ENCODE assay signal across 1 cellular context in the genomic region with DNA sequence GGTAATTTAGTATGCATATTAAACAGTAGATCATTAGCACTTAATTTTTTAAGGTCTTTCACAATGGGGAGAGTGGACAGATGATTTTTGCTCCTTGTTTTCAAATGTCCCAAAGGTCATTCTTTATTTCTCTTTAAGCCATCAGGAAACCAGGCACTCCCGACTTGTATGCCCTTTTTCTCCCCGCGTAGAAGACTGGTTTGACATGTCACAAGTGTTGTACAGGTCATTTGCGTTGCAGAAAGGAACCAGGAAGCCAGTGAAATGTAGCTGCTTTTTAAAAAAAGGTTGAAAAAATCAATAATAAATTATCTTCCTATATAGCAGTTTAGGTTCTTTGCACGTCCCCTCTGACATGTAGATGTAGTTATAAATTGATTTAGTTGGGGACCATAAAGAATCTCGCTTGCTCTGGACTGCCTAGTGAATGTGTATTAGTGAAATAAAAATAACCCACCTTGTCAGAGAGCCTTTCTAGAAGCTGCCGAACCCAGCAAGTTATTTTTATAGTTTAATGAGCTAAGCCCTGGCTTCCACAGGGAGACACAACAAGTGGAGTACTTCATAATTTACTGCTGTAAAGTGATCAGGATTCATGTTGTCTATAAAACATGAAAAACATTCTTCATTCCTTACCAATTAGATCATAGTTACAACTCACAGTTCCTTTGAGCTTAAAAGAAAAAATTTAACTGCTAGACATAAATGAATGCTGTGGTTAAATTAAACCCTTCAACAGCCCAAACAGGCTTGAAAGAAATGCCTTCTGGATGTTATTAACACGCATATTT.
TF ChIP-seq lines count a peak whose summit lies in the region.

No MANE protein-coding gene starts in this region.

TF ChIP-seq in WTC11, 78 proteins besides CTCF, POLR2A, EP300 and RAD21 (continued from another document):
- TF ChIP-seq, protein P1, sequence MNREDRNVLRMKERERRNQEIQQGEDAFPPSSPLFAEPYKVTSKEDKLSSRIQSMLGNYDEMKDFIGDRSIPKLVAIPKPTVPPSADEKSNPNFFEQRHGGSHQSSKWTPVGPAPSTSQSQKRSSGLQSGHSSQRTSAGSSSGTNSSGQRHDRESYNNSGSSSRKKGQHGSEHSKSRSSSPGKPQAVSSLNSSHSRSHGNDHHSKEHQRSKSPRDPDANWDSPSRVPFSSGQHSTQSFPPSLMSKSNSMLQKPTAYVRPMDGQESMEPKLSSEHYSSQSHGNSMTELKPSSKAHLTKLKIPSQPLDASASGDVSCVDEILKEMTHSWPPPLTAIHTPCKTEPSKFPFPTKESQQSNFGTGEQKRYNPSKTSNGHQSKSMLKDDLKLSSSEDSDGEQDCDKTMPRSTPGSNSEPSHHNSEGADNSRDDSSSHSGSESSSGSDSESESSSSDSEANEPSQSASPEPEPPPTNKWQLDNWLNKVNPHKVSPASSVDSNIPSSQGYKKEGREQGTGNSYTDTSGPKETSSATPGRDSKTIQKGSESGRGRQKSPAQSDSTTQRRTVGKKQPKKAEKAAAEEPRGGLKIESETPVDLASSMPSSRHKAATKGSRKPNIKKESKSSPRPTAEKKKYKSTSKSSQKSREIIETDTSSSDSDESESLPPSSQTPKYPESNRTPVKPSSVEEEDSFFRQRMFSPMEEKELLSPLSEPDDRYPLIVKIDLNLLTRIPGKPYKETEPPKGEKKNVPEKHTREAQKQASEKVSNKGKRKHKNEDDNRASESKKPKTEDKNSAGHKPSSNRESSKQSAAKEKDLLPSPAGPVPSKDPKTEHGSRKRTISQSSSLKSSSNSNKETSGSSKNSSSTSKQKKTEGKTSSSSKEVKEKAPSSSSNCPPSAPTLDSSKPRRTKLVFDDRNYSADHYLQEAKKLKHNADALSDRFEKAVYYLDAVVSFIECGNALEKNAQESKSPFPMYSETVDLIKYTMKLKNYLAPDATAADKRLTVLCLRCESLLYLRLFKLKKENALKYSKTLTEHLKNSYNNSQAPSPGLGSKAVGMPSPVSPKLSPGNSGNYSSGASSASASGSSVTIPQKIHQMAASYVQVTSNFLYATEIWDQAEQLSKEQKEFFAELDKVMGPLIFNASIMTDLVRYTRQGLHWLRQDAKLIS (CRISPR knock-in tag; IDR thresholded peaks at IDR 0.05; ENCODE audit: borderline replicate concordance), result no peak
- TF ChIP-seq ETV6 (CRISPR knock-in tag; IDR thresholded peaks at IDR 0.05) (no peak), HMGXB4 (CRISPR knock-in tag; IDR thresholded peaks at IDR 0.05) (no peak)
